In the genomic region with DNA sequence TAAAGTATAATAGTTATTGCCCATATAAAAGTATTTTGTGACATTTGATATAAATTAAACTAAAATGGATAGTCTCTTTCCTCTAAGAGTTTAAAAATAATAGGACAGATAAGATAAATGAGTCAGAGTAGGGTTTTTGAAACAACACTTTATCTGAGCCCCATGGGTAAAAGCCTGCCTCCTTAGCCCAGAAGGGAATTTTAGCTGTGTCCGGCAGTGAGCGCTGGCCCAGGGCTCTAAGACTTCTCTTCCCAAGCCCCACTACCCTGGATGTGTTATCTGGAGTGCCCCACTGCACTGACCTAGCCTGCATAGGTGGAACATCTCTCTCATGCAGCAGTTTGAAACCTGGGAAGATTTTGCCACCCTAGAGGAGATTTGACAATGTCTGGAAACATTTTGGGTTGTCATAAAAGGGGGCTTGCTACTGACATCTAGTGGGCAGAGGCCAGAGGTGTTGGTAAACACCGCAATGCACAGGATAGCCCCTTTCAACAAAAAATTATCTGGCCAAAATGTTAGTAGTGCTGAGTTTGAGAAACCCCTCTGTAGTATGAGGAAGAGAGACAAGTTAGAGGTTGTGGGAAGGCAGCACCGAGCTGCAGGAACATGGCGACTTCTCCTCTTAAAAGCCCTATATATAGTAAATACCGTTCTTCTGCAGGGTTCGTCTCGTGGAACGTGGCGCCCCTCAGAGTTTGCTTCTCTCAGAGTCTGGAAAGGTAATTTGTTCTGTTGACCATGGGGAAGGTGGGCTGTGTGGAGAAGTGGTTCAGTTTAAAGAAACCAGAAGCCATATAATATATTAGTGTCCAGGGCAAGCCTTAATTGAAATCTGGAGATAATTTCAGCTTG, we compare ENCODE assay signal across 8 cellular contexts. TPM values are rescaled to one million over a fixed set of nuclear protein-coding genes. Genes with fewer than 3 reads are reported as not detected.
DNase-seq lines count a peak whose midpoint lies in the region; ATAC-seq and TF ChIP-seq lines count a peak whose summit lies in the region.

No MANE protein-coding gene starts in this region.

- TF ChIP-seq CTCF in GM06990 (IDR thresholded peaks at IDR 0.05; ENCODE audit: insufficient read depth, low read length, poor library complexity, severe bottlenecking) (peak; percentile 75), choroid plexus epithelial cell (conservative IDR thresholded peaks at IDR 0.05; ENCODE audit: low read depth, low read length) (peak; percentile 82)

- DNase-seq in AG08395 (ENCODE audit: low spot score): peak; percentile 37
- DNase-seq in GM06990 (ENCODE audit: extremely low read depth, insufficient read length): no peak
- DNase-seq in NOMO-1 treated with DMSO at 0.1 percent for 48 hours (lab: John Stamatoyannopoulos, UW; ENCODE audit: unreplicated experiment): peak; percentile 15
- peak; percentile 59 for DNase-seq in choroid plexus epithelial cell (ENCODE audit: low read depth)
- peak; percentile 66 for DNase-seq in medulla oblongata (ENCODE audit: extremely low spot score)
- no peak for DNase-seq in posterior vena cava (ENCODE audit: low spot score)

- intact Hi-C loops in posterior vena cava (cut with DNase I): no loop called here

- no peaks in the 10 kb centered on the region for H3K27me3 ChIP-seq in GM06990 (replicated peaks; ENCODE audit: control insufficient read depth, insufficient read depth, low read length)

- peaks cover 7% of the 10 kb centered on the region for H3K36me3 ChIP-seq in GM06990 (ENCODE audit: control insufficient read depth, insufficient read depth, low read length)

- H3K4me3 ChIP-seq in GM06990 (replicated peaks; ENCODE audit: low read depth, low read length) (no peak overlapping the region), choroid plexus epithelial cell (ENCODE audit: low read depth, low read length) (no peak overlapping the region)

- ATAC-seq in HG03045 (IDR thresholded peaks at IDR 0.05; ENCODE audit: unreplicated experiment) (no peak), HG03025 (IDR thresholded peaks at IDR 0.05; ENCODE audit: low FRiP score, unreplicated experiment) (no peak)

RNA-seq across cellular contexts. Expression of a gene that starts 29.3 kb away (rescaled TPM):
- 10 to 100 TPM; 24.2 to 25.9 TPM for total RNA-seq in posterior vena cava

Comparison
In these comparisons a context has a peak if more than half of its experiments do, and no peak if none do; other contexts are left out.
1. DNase-seq: peak in AG08395 (single experiment), NOMO-1 treated with DMSO at 0.1 percent for 48 hours (single experiment), choroid plexus epithelial cell (single experiment) and medulla oblongata (single experiment); none in GM06990 (single experiment) and posterior vena cava (single experiment).